ENCODE assay signal across 26 cellular contexts in genomic region chr1:30604801-30605440, GRCh38.
"Had no signal": no experiment of that assay in that cellular context is flagged by ENCODE, and none has a peak within 500 bp of the region (broad histone marks: within the 10 kb centered on the region; RNA-seq: fewer than 3 reads in every experiment).

No MANE protein-coding gene starts in this region.

- DNase-seq: activated CD4-positive, alpha-beta T cell treated with anti-CD3 and anti-CD28 coated beads, Interleukin-2, amount 10 ng/mL, durations not matched to agents 24 days and 14 days; activated CD4-positive, alpha-beta T cell treated with anti-CD3 and anti-CD28 coated beads, Interleukin-2, amount 50 U/mL, for 4 hours; activated CD8-positive, alpha-beta T cell treated with anti-CD3 and anti-CD28 coated beads for 36 hours; activated effector memory CD4-positive, alpha-beta T cell treated with anti-CD3 and anti-CD28 coated beads, Interleukin-2, amount 50 U/mL, for 16 hours; activated naive CD4-positive, alpha-beta T cell; activated naive CD4-positive, alpha-beta T cell treated with anti-CD3 and anti-CD28 coated beads, Interleukin-2, amount 50 U/mL, for 16 hours; activated naive CD8-positive, alpha-beta T cell treated with anti-CD3 and anti-CD28 coated beads for 36 hours; activated T-cell treated with anti-CD3 and anti-CD28 coated beads, Interleukin-2, amount 50 U/mL, for 1 hour; activated T-cell treated with anti-CD3 and anti-CD28 coated beads, Interleukin-2, amount 50 U/mL, for 72 hours; amniotic stem cell; aorta; brain microvascular endothelial cell; Karpas-422; KBM-7; NCI-H1105 treated with DMSO at 0.1 percent for 48 hours; NCI-H1436; NCI-H1694; NCI-H1930; NCI-H2081 treated with DMSO at 0.1 percent for 48 hours; NCI-H345; NCI-H524 treated with DMSO at 0.1 percent for 48 hours; SHP77 treated with DMSO at 0.1 percent for 48 hours; SK-N-SH had no signal

- H3K9me3 ChIP-seq: SJSA1, SK-N-SH had no signal

- H3K4me3 ChIP-seq: SJSA1 had no signal

- H3K27ac ChIP-seq: brain microvascular endothelial cell, SJSA1 had no signal

- H3K36me3 ChIP-seq: brain microvascular endothelial cell, SJSA1 had no signal

- ATAC-seq: activated CD8-positive, alpha-beta T cell treated with anti-CD3 and anti-CD28 coated beads for 36 hours; activated T-cell treated with anti-CD3 and anti-CD28 coated beads, Interleukin-2, amount 50 U/mL, for 72 hours; activated T-helper 17 cell treated with anti-CD3 and anti-CD28 coated beads, Interleukin-2, amount 50 U/mL, for 72 hours; Panc1 had no signal

- H3K9ac ChIP-seq: SK-N-SH had no signal

- H3K4me2 ChIP-seq: SK-N-SH had no signal

- H3K27me3 ChIP-seq: brain microvascular endothelial cell, SJSA1 had no signal

- H3K4me1 ChIP-seq: SJSA1 had no signal
